ENCODE assay signal across 8 cellular contexts in the genomic region with DNA sequence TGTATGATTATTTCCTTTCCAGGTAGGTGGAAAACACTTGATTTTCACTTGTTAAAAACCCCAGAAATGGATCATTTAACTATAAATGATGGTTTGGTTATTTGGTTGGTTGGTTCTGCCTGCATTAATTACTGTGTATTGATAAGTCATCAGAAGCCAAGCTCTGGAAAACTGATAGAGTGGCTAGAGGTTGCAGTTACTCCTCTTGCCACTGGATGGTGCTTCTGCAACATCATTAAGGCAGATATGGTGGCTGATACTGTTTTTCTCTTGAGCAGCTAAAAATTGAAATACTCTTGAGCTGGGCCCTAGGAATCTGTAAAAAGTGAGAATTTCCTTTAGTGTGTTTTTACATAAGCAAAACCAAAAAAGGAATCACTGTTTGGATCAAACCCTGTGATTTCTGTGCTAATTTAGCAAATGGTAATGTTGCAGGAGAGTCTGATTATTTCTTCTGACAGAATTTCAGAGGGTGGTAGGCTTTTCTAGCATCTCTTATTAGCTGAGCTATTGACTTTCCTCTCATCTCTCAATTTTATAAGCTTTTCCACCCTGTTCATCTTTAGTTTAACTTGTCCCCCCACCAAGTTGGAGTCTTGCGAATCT.
A peak's percentile ranks its signal among the peaks of the same experiment; 100 is the strongest.
DNase-seq lines count a peak whose midpoint lies in the region; ATAC-seq and TF ChIP-seq lines count a peak whose summit lies in the region.

No MANE protein-coding gene starts in this region.

- H3K9ac ChIP-seq in NT2/D1 (ENCODE audit: insufficient read length, low read depth) = no peak overlapping the region

- no peaks in the 10 kb centered on the region for H3K27me3 ChIP-seq in NT2/D1 (ENCODE audit: insufficient read depth, insufficient read length)

- H3K9me3 ChIP-seq in NT2/D1 (ENCODE audit: insufficient read depth, low read length) = no peaks in the 10 kb centered on the region

- no peaks in the 10 kb centered on the region for H3K36me3 ChIP-seq in NT2/D1 (ENCODE audit: insufficient read depth, insufficient read length, low read length)

- H3K27ac ChIP-seq in cingulate gyrus (ENCODE audit: low read depth, low read length) = peak overlapping the region; percentile 49

- H3K4me3 ChIP-seq in AG09309 (ENCODE audit: control insufficient read depth, low read depth, low read length) (no peak overlapping the region), GM12864 (ENCODE audit: low read depth, low read length) (no peak overlapping the region), NT2/D1 (ENCODE audit: insufficient read length, low read depth) (no peak overlapping the region)

- no peak for DNase-seq in AG09309 (ENCODE audit: low read depth)
- no peak for DNase-seq in GM12864 (ENCODE audit: low read depth)
- peak; percentile 16 for DNase-seq in NT2/D1 (ENCODE audit: low read depth, low spot score)
- peak; percentile 69 for DNase-seq in midbrain (lab: John Stamatoyannopoulos, UW)
- no peak for DNase-seq in KG1 (lab: John Stamatoyannopoulos, UW)

- H3K4me1 ChIP-seq in NT2/D1 (ENCODE audit: insufficient read depth, insufficient read length) = no peaks in the 10 kb centered on the region

- ATAC-seq in GM18517 (IDR thresholded peaks at IDR 0.05; ENCODE audit: unreplicated experiment) = no peak
- no peak for ATAC-seq in GM21526 (IDR thresholded peaks at IDR 0.05; ENCODE audit: low FRiP score, unreplicated experiment)

- peak; percentile 62 for TF ChIP-seq CTCF in AG09309 (IDR thresholded peaks at IDR 0.05; ENCODE audit: control insufficient read depth, insufficient read depth, low read depth, low read length, missing control alignments)
- TF ChIP-seq CTCF in GM12864 (IDR thresholded peaks at IDR 0.05; ENCODE audit: low read depth, low read length, missing control alignments) = peak; percentile 76

Comparison
In these comparisons a context has a peak if more than half of its experiments do, and no peak if none do; other contexts are left out.
1. DNase-seq: peak in NT2/D1 (single experiment) and midbrain (single experiment); none in AG09309 (single experiment), GM12864 (single experiment) and KG1 (single experiment).